ENCODE assay signal across 8 cellular contexts in genomic region chr15:87604857-87605446, GRCh38.
DNase-seq lines count a peak whose midpoint lies in the region; ATAC-seq and TF ChIP-seq lines count a peak whose summit lies in the region.

No MANE protein-coding gene starts in this region.

- peak; percentile 78 for TF ChIP-seq CTCF in 22Rv1 (IDR thresholded peaks at IDR 0.05)
- peak; percentile 62 for TF ChIP-seq CTCF in GM12873 (IDR thresholded peaks at IDR 0.05; ENCODE audit: insufficient read depth, low read depth, low read length, missing control alignments)

- H3K27ac ChIP-seq in 22Rv1 (no peak overlapping the region), aorta (ENCODE audit: low read depth in 1 of 2, low read length in 2 of 2) (no peak overlapping the region)

- no peak for ATAC-seq in aorta (ENCODE audit: low FRiP score)

- no peaks in the 10 kb centered on the region for H3K27me3 ChIP-seq in aorta (ENCODE audit: control insufficient read depth in 1 of 2, insufficient read depth in 2 of 2, low read length in 1 of 2)

- intact Hi-C loops in aorta (cut with DNase I), result loop anchor here in 1 of 2 donors (5.0 kb wide), 1 partner anchor 113 kb away; no protein-coding TSS in a partner anchor

- DNase-seq in OCI-M1 (lab: John Stamatoyannopoulos, UW) (peak; percentile 47), foreskin melanocyte (peak; percentile 21), Kasumi-1 (lab: John Stamatoyannopoulos, UW) (no peak), aorta (no peak), T1000 (lab: John Stamatoyannopoulos, UW) (no peak), NCI-H2081 (lab: John Stamatoyannopoulos, UW) (no peak)

- H3K9me3 ChIP-seq in aorta (ENCODE audit: control insufficient read depth, low read length), result peaks cover 2% of the 10 kb centered on the region

- H3K4me3 ChIP-seq in aorta (ENCODE audit: low read length in 2 of 2), result no peak overlapping the region

- peaks cover under 1 to 5% of the 10 kb centered on the region in 2 donors for H3K4me1 ChIP-seq in aorta (ENCODE audit: control insufficient read depth in 1 of 2, insufficient read depth in 2 of 2, low read length in 2 of 2)

- no peaks in the 10 kb centered on the region for H3K36me3 ChIP-seq in aorta (ENCODE audit: control insufficient read depth in 1 of 2, insufficient read depth in 2 of 2, low read length in 1 of 2)

- WGBS in aorta, 2 donors, result 50 to 56% methylated on average over 6 of the region's 6 CpGs

Comparison
In these comparisons a context has a peak if more than half of its experiments do, and no peak if none do; other contexts are left out.
1. DNase-seq: peak in OCI-M1 (single experiment) and foreskin melanocyte (single experiment); none in Kasumi-1 (0 of 2), aorta (0 of 2), T1000 (single experiment) and NCI-H2081 (0 of 2).